ENCODE assay signal across 10 cellular contexts in genomic region chr7:111528331-111528730, GRCh38. TPM values are rescaled to one million over a fixed set of nuclear protein-coding genes. Genes with fewer than 3 reads are reported as not detected.
DNase-seq lines count a peak whose midpoint lies in the region; ATAC-seq, FAIRE-seq and TF ChIP-seq lines count a peak whose summit lies in the region.
"Had no signal": no experiment of that assay in that cellular context is flagged by ENCODE, and none has a peak within 500 bp of the region (broad histone marks: within the 10 kb centered on the region; RNA-seq: fewer than 3 reads in every experiment).

No MANE protein-coding gene starts in this region.

- H3K27ac ChIP-seq in small intestine (ENCODE audit: low read depth in 1 of 2, low read length in 1 of 2), result no peak overlapping the region

- peaks cover 13% of the 10 kb centered on the region for H3K4me1 Mint-ChIP-seq in activated T-cell treated with anti-CD3 and anti-CD28 coated beads, Interleukin-2, amount 50 U/mL, for 4 hours (ENCODE audit: low read depth)
- peaks cover 23% of the 10 kb centered on the region for H3K4me1 Mint-ChIP-seq in stimulated activated naive CD8-positive, alpha-beta T cell treated with anti-CD3 and anti-CD28 coated beads, Interleukin-15, amount 100 ng/mL, for 72 hours
- H3K4me1 Mint-ChIP-seq in osteocyte (ENCODE audit: unreplicated experiment), result peaks cover 17% of the 10 kb centered on the region

- no peak overlapping the region for H3K27ac Mint-ChIP-seq in stimulated activated naive CD8-positive, alpha-beta T cell treated with anti-CD3 and anti-CD28 coated beads, Interleukin-15, amount 100 ng/mL, for 72 hours
- H3K27ac Mint-ChIP-seq in osteocyte (ENCODE audit: unreplicated experiment), result no peak overlapping the region

- 81 to 91% (median 90%) methylated on average over 1 of the region's 1 CpG for WGBS in small intestine, 3 donors

- no peak for DNase-seq in activated T-cell treated with anti-CD3 and anti-CD28 coated beads, Interleukin-2, amount 50 U/mL, for 4 hours
- no peak for DNase-seq in activated T-cell treated with anti-CD3 and anti-CD28 coated beads, Interleukin-2, amount 50 U/mL, for 48 hours
- peak; percentile 6 to 20 for DNase-seq in stimulated activated naive CD8-positive, alpha-beta T cell treated with anti-CD3 and anti-CD28 coated beads, Interleukin-15, amount 100 ng/mL, for 72 hours
- DNase-seq in SHP77 (lab: John Stamatoyannopoulos, UW) (no peak), small intestine (no peak), osteocyte (ENCODE audit: extremely low spot score, unreplicated experiment) (no peak)
- DNase-seq: activated CD4-positive, alpha-beta T cell treated with anti-CD3 and anti-CD28 coated beads for 4 hours; amniotic stem cell had no signal

- H3K27me3 Mint-ChIP-seq in activated T-cell treated with anti-CD3 and anti-CD28 coated beads, Interleukin-2, amount 50 U/mL, for 4 hours (ENCODE audit: low read depth), result no peaks in the 10 kb centered on the region
- no peaks in the 10 kb centered on the region for H3K27me3 Mint-ChIP-seq in stimulated activated naive CD8-positive, alpha-beta T cell treated with anti-CD3 and anti-CD28 coated beads, Interleukin-15, amount 100 ng/mL, for 72 hours
- no peaks in the 10 kb centered on the region for H3K27me3 Mint-ChIP-seq in osteocyte (ENCODE audit: unreplicated experiment)

- H3K36me3 ChIP-seq in small intestine (ENCODE audit: control insufficient read depth in 2 of 2, insufficient read depth in 2 of 2, low read length in 2 of 2), result no peaks in the 10 kb centered on the region

- no peak overlapping the region for H3K4me3 Mint-ChIP-seq in activated T-cell treated with anti-CD3 and anti-CD28 coated beads, Interleukin-2, amount 50 U/mL, for 4 hours
- peak overlapping the region; percentile 44 to 64 for H3K4me3 Mint-ChIP-seq in stimulated activated naive CD8-positive, alpha-beta T cell treated with anti-CD3 and anti-CD28 coated beads, Interleukin-15, amount 100 ng/mL, for 72 hours
- no peak overlapping the region for H3K4me3 Mint-ChIP-seq in osteocyte (ENCODE audit: unreplicated experiment)

- no peaks in the 10 kb centered on the region for H3K9me3 Mint-ChIP-seq in activated T-cell treated with anti-CD3 and anti-CD28 coated beads, Interleukin-2, amount 50 U/mL, for 4 hours
- peaks cover 0 to 5% of the 10 kb centered on the region in 2 donors for H3K9me3 Mint-ChIP-seq in stimulated activated naive CD8-positive, alpha-beta T cell treated with anti-CD3 and anti-CD28 coated beads, Interleukin-15, amount 100 ng/mL, for 72 hours
- no peaks in the 10 kb centered on the region for H3K9me3 Mint-ChIP-seq in osteocyte (ENCODE audit: unreplicated experiment)

- H3K4me3 ChIP-seq in small intestine (ENCODE audit: low read depth in 1 of 2, low read length in 2 of 2), result no peak overlapping the region

- peaks cover 0 to 2% of the 10 kb centered on the region in 2 donors for H3K4me1 ChIP-seq in small intestine (ENCODE audit: control insufficient read depth in 2 of 2, insufficient read depth in 1 of 2, low read depth in 1 of 2, low read length in 1 of 2)

- no peak for TF ChIP-seq CTCF in osteocyte (IDR thresholded peaks at IDR 0.05)

- no peaks in the 10 kb centered on the region for H3K9me3 ChIP-seq in small intestine (ENCODE audit: control insufficient read depth, low read depth)

- H3K27me3 ChIP-seq in small intestine (ENCODE audit: control insufficient read depth in 2 of 2, insufficient read depth in 2 of 2, low read length in 2 of 2), result no peaks in the 10 kb centered on the region

- H3K36me3 Mint-ChIP-seq in activated T-cell treated with anti-CD3 and anti-CD28 coated beads, Interleukin-2, amount 50 U/mL, for 4 hours (ENCODE audit: insufficient read depth), result peaks cover 7% of the 10 kb centered on the region
- no peaks in the 10 kb centered on the region for H3K36me3 Mint-ChIP-seq in osteocyte (ENCODE audit: unreplicated experiment)

- ATAC-seq in activated T-cell treated with anti-CD3 and anti-CD28 coated beads, Interleukin-2, amount 50 U/mL, for 4 hours, result peak; percentile 34 to 69
- peak; percentile 71 for ATAC-seq in HG02759 (IDR thresholded peaks at IDR 0.05; ENCODE audit: unreplicated experiment)
- ATAC-seq in HG03558 (IDR thresholded peaks at IDR 0.05; ENCODE audit: extremely low read depth, unreplicated experiment), result peak; percentile 67
- peak; percentile 95 for ATAC-seq in stimulated activated naive CD8-positive, alpha-beta T cell treated with anti-CD3 and anti-CD28 coated beads, Interleukin-15, amount 100 ng/mL, for 72 hours

- no peak for FAIRE-seq in small intestine (lab: Jason Lieb, UNC)

RNA-seq across cellular contexts. Expression of gene IMMP2L, which starts 34.0 kb away (rescaled TPM):
- total RNA-seq in activated T-cell treated with anti-CD3 and anti-CD28 coated beads, Interleukin-2, amount 50 U/mL, for 4 hours, result 10 to 100 TPM; 18.7 to 22.9 (median 19.2) TPM
- 10 to 100 TPM; 10.5 to 15.7 (median 12.5) TPM for polyA plus RNA-seq in small intestine
- total RNA-seq in osteocyte, result 15.6 and 18.5 TPM in 2 replicates

Comparison
In these comparisons a context has a peak if more than half of its experiments do, and no peak if none do; other contexts are left out.
1. DNase-seq: peak in stimulated activated naive CD8-positive, alpha-beta T cell treated with anti-CD3 and anti-CD28 coated beads, Interleukin-15, amount 100 ng/mL, for 72 hours (2 of 2); none in activated T-cell treated with anti-CD3 and anti-CD28 coated beads, Interleukin-2, amount 50 U/mL, for 4 hours (single experiment), activated T-cell treated with anti-CD3 and anti-CD28 coated beads, Interleukin-2, amount 50 U/mL, for 48 hours (0 of 2), SHP77 (0 of 2), small intestine (single experiment) and osteocyte (single experiment).
2. H3K4me3 Mint-ChIP-seq: peak in stimulated activated naive CD8-positive, alpha-beta T cell treated with anti-CD3 and anti-CD28 coated beads, Interleukin-15, amount 100 ng/mL, for 72 hours (2 of 2); none in activated T-cell treated with anti-CD3 and anti-CD28 coated beads, Interleukin-2, amount 50 U/mL, for 4 hours (single experiment) and osteocyte (single experiment).
3. Peak in every context shown above with its lines, with median percentiles within 50 percentile points of each other: ATAC-seq.